In genomic region chr15:43241100-43241499, GRCh38 we compare ENCODE assay signal across 17 cellular contexts. TPM values are rescaled to one million over a fixed set of nuclear protein-coding genes. Genes with fewer than 3 reads are reported as not detected.
A peak's percentile ranks its signal among the peaks of the same experiment; 100 is the strongest.
DNase-seq lines count a peak whose midpoint lies in the region; ATAC-seq and TF ChIP-seq lines count a peak whose summit lies in the region.
"Had no signal": no experiment of that assay in that cellular context is flagged by ENCODE, and none has a peak within 500 bp of the region (broad histone marks: within the 10 kb centered on the region; RNA-seq: fewer than 3 reads in every experiment).

No MANE protein-coding gene starts in this region.

- 38 to 40% methylated on average over 1 of the region's 1 CpG for WGBS in esophagus squamous epithelium, 2 donors
- WGBS in lower leg skin, 2 donors = 27 to 31% methylated on average over 1 of the region's 1 CpG
- 30% methylated on average over 1 of the region's 1 CpG for WGBS in suprapubic skin

- H3K27me3 ChIP-seq in esophagus squamous epithelium = no peaks in the 10 kb centered on the region
- H3K27me3 ChIP-seq in suprapubic skin = no peaks in the 10 kb centered on the region
- H3K27me3 ChIP-seq: BE2C, tibial nerve had no signal

- TF ChIP-seq POLR2A in esophagus squamous epithelium (IDR thresholded peaks at IDR 0.05) (no peak), lower leg skin (IDR thresholded peaks at IDR 0.05) (no peak), suprapubic skin (IDR thresholded peaks at IDR 0.05) (no peak)

- no peaks in the 10 kb centered on the region for H3K36me3 ChIP-seq in esophagus squamous epithelium
- no peaks in the 10 kb centered on the region for H3K36me3 ChIP-seq in suprapubic skin
- H3K36me3 ChIP-seq: BE2C, tibial nerve had no signal

- H3K9me3 ChIP-seq in esophagus squamous epithelium = no peaks in the 10 kb centered on the region
- no peaks in the 10 kb centered on the region for H3K9me3 ChIP-seq in suprapubic skin
- H3K9me3 ChIP-seq: BE2C, tibial nerve had no signal

- intact Hi-C loops in esophagus squamous epithelium (cut with DNase I) = no loop called here
- intact Hi-C loops in lower leg skin (cut with DNase I; ENCODE audit: low total_unique reads) = no loop called here

- H3K4me3 ChIP-seq in esophagus squamous epithelium = no peak overlapping the region
- H3K4me3 ChIP-seq in lower leg skin (ENCODE audit: low read depth, poor library complexity, severe bottlenecking) = no peak overlapping the region
- H3K4me3 ChIP-seq in suprapubic skin = no peak overlapping the region
- H3K4me3 ChIP-seq: tibial nerve had no signal

- ATAC-seq in HG03520 (IDR thresholded peaks at IDR 0.05; ENCODE audit: unreplicated experiment) = no peak
- ATAC-seq: naive thymus-derived CD4-positive, alpha-beta T cell had no signal

- TF ChIP-seq CTCF in esophagus squamous epithelium (IDR thresholded peaks at IDR 0.05) = no peak
- TF ChIP-seq CTCF in lower leg skin (IDR thresholded peaks at IDR 0.05) = no peak
- TF ChIP-seq CTCF in suprapubic skin (IDR thresholded peaks at IDR 0.05) = no peak

- H3K4me1 ChIP-seq in esophagus squamous epithelium = peaks cover 3 to 37% (median 7%) of the 10 kb centered on the region in 3 donors
- H3K4me1 ChIP-seq in suprapubic skin = peaks cover 44% of the 10 kb centered on the region
- H3K4me1 ChIP-seq: BE2C, tibial nerve had no signal

- H3K27ac ChIP-seq in esophagus squamous epithelium (peak overlapping the region in 3 of 4 donors; percentile 14 to 29 (median 29)), suprapubic skin (peak overlapping the region; percentile 45)

- DNase-seq in GM04504 (ENCODE audit: low read depth) = peak; percentile 59
- no peak for DNase-seq in esophagus squamous epithelium (lab: John Stamatoyannopoulos, UW)
- DNase-seq in lower leg skin (ENCODE audit: low spot score in 2 of 2) = peak; percentile 53 to 87
- DNase-seq in suprapubic skin (ENCODE audit: low spot score in 2 of 2) = no peak
- no peak for DNase-seq in activated effector memory CD4-positive, alpha-beta T cell treated with Interleukin-2 at 50 U/mL for 16 hours
- no peak for DNase-seq in GM19240 (ENCODE audit: insufficient read length, low spot score)
- no peak for DNase-seq in activated CD4-positive, alpha-beta T cell treated with anti-CD3 and anti-CD28 coated beads, Interleukin-2, amount 50 U/mL, for 4 hours
- DNase-seq: activated gamma-delta T cell treated with Interleukin-2 at 50 U/mL for 16 hours; BE2C; naive thymus-derived CD4-positive, alpha-beta T cell; NCI-H526 treated with DMSO at 0.1 percent for 48 hours; stimulated activated CD4-positive, alpha-beta T cell treated with anti-CD3 and anti-CD28 coated beads, Interleukin-1b, Interleukin-23, amount 100 ng/mL, for 48 hours; SW 1271 had no signal

- TF ChIP-seq EP300 in suprapubic skin (IDR thresholded peaks at IDR 0.05) = no peak

RNA-seq across cellular contexts. Expression of gene EPB42, which starts 20.3 kb away (rescaled TPM):
- total RNA-seq in esophagus squamous epithelium = not detected
- under 1 TPM in 1 of 4 donors, not detected in 3; 0.20 TPM for total RNA-seq in lower leg skin
- not detected for total RNA-seq in suprapubic skin
- total RNA-seq: H1; kidney epithelial cell; naive thymus-derived CD4-positive, alpha-beta T cell had no signal

RNA-seq across cellular contexts. Expression of gene TGM5, which starts 25.6 kb away (rescaled TPM):
- 10 to 100 TPM in 3 of 4 donors, 1 to 10 TPM in 1; 6.7 to 36.1 (median 15.6) TPM for total RNA-seq in esophagus squamous epithelium
- 100 to 1,000 TPM in 2 of 4 donors, 10 to 100 TPM in 2; 72.5 to 121 (median 105) TPM for total RNA-seq in lower leg skin
- total RNA-seq in suprapubic skin = 100 to 1,000 TPM in 1 of 4 donors, 10 to 100 TPM in 3; 61.6 to 146 (median 69.3) TPM
- total RNA-seq: H1, kidney epithelial cell, tibial nerve had no signal

RNA-seq across cellular contexts. Expression of gene CCNDBP1, which starts 55.9 kb away (rescaled TPM):
- 10 to 100 TPM; 36.5 to 78.4 (median 71.5) TPM for total RNA-seq in esophagus squamous epithelium
- total RNA-seq in lower leg skin = 100 to 1,000 TPM in 3 of 4 donors, 10 to 100 TPM in 1; 74.9 to 166 (median 114) TPM
- 10 to 100 TPM; 55.9 to 93.7 (median 81.2) TPM for total RNA-seq in suprapubic skin

Comparison
In these comparisons a context has a peak if more than half of its experiments do, and no peak if none do; other contexts are left out.
1. DNase-seq: peak in GM04504 (single experiment) and lower leg skin (2 of 2); none in esophagus squamous epithelium (single experiment), suprapubic skin (0 of 2), activated effector memory CD4-positive, alpha-beta T cell treated with Interleukin-2 at 50 U/mL for 16 hours (single experiment), GM19240 (single experiment) and activated CD4-positive, alpha-beta T cell treated with anti-CD3 and anti-CD28 coated beads, Interleukin-2, amount 50 U/mL, for 4 hours (0 of 2).